In genomic region chr4:56532239-56532638, GRCh38 we compare ENCODE assay signal across 12 cellular contexts. TPM values are rescaled to one million over a fixed set of nuclear protein-coding genes. Genes with fewer than 3 reads are reported as not detected.
"Had no signal": no experiment of that assay in that cellular context is flagged by ENCODE, and none has a peak within 500 bp of the region (broad histone marks: within the 10 kb centered on the region; RNA-seq: fewer than 3 reads in every experiment).

No MANE protein-coding gene starts in this region.

- DNase-seq: GOT3, H7, H9, HCEC 1CT, HFFc6 had no signal

- H3K4me3 ChIP-seq: GM23248, GM23338, HAP-1 had no signal

- H3K27ac ChIP-seq: GM23248 had no signal

- ATAC-seq: GM23338, HCT116 had no signal

- H3K4me2 ChIP-seq: GM23338 had no signal

- H3K9ac ChIP-seq: GM23248 had no signal

- H3K36me3 ChIP-seq: HAP-1 had no signal

- H2AFZ ChIP-seq: GM23248, GM23338 had no signal

- FAIRE-seq: H1, H54 had no signal

- H3K9me3 ChIP-seq: HAP-1 had no signal

- H3K4me1 ChIP-seq: HAP-1 had no signal

RNA-seq across cellular contexts. Expression of gene ARL9, which starts 26.6 kb away (rescaled TPM):
- total RNA-seq: GM23248, GM23338, H4, H7, H9 had no signal
